ENCODE assay signal across 8 cellular contexts in the genomic region with DNA sequence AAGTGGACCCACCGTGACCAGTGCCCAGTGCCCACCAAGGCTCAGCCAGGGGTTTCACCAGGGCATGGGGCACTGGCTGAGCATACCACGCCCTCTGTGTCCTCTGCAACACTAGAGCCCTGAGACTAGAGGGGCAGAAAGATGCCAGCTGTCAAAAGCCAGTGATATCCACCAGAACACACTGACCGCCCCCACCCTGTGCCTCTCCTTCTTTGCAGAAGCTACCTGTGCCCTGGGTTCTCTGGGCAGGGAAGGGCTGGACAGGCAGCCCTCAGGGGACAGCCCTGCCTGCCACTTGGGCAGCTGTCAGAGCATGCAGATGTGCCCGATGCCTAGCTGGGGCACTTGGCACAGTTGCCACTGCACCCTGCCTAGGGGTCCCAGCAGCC. TPM values are rescaled to one million over a fixed set of nuclear protein-coding genes. Genes with fewer than 3 reads are reported as not detected.
A peak's percentile ranks its signal among the peaks of the same experiment; 100 is the strongest.
DNase-seq lines count a peak whose midpoint lies in the region; ATAC-seq and TF ChIP-seq lines count a peak whose summit lies in the region.

No MANE protein-coding gene starts in this region.

- intact Hi-C loops in Right ventricle myocardium superior (cut with DNase I) (loop anchor here (5.0 kb wide), 1 partner anchor 46 kb away; no protein-coding TSS in a partner anchor), head of caudate nucleus (cut with DNase I) (no loop called here)

- peaks cover 2% of the 10 kb centered on the region; the same call in 1 of the 2 replicates for H3K4me1 Mint-ChIP-seq in WTC11

- peaks cover 6% of the 10 kb centered on the region for H3K9me3 Mint-ChIP-seq in WTC11

- in situ Hi-C loops in ACHN (cut with HindIII; ENCODE audit: low pct_ligation_motif_present, low pct_unique_long_range_greater_than_20kb, low sequenced_read_pairs), result no loop called here

- POLR2A ChIA-PET in WTC11 (lab: Charles Lee), result no interaction called here

- DNase-seq in WTC11 (ENCODE audit: low spot score), result no peak
- DNase-seq in Right ventricle myocardium superior, result no peak
- DNase-seq in retinal pigment epithelial cell (ENCODE audit: low read depth), result no peak
- DNase-seq in NCI-H128 (lab: John Stamatoyannopoulos, UW; ENCODE audit: unreplicated experiment), result no peak
- DNase-seq in ACHN, result no peak
- no peak for DNase-seq in head of caudate nucleus
- DNase-seq in SW480 (ENCODE audit: low spot score), result no peak

- CTCF ChIA-PET in WTC11 (lab: Charles Lee), result interaction anchor here (0.6 to 3.0 kb wide), 28 partner anchors 9 to 276 kb away, joined by 3 to 22 read pairs (median 6); partner anchors contain the start of gene C10orf105

- TF ChIP-seq CTCF in WTC11 (IDR thresholded peaks at IDR 0.05), result no peak
- TF ChIP-seq CTCF in retinal pigment epithelial cell (conservative IDR thresholded peaks at IDR 0.05; ENCODE audit: low read depth, low read length), result no peak

- H3K36me3 Mint-ChIP-seq in WTC11, result 0 out of 2 replicates have a peak, but pooled peaks cover 2% of the 10 kb centered on the region

- H3K27me3 Mint-ChIP-seq in WTC11 (ENCODE audit: low read depth), result peaks cover 32% of the 10 kb centered on the region

- no peak overlapping the region for H3K27ac Mint-ChIP-seq in WTC11

- H3K4me3 ChIP-seq in retinal pigment epithelial cell (ENCODE audit: low read length), result peak overlapping the region; percentile 56

- peak overlapping the region; percentile 66 for H3K4me3 Mint-ChIP-seq in WTC11

- ATAC-seq in GM19023 (IDR thresholded peaks at IDR 0.05; ENCODE audit: unreplicated experiment) (peak; percentile 17), WTC11 (no peak), Right ventricle myocardium superior (ENCODE audit: poor library complexity) (peak; percentile 41)

TF ChIP-seq in WTC11, 78 proteins besides CTCF, POLR2A, EP300 and RAD21:
- TF ChIP-seq ZNF317 (CRISPR knock-in tag; IDR thresholded peaks at IDR 0.05; ENCODE audit: borderline replicate concordance, low read depth) (no peak), KAT7 (CRISPR knock-in tag; IDR thresholded peaks at IDR 0.05; ENCODE audit: borderline replicate concordance) (no peak)
- TF ChIP-seq, protein P1, sequence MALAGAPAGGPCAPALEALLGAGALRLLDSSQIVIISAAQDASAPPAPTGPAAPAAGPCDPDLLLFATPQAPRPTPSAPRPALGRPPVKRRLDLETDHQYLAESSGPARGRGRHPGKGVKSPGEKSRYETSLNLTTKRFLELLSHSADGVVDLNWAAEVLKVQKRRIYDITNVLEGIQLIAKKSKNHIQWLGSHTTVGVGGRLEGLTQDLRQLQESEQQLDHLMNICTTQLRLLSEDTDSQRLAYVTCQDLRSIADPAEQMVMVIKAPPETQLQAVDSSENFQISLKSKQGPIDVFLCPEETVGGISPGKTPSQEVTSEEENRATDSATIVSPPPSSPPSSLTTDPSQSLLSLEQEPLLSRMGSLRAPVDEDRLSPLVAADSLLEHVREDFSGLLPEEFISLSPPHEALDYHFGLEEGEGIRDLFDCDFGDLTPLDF (CRISPR knock-in tag; IDR thresholded peaks at IDR 0.05), result no peak

RNA-seq across cellular contexts. Expression of gene VSIR, which starts 0.5 kb away (rescaled TPM):
- total RNA-seq in WTC11 (2021) (0.74 to 1.3 TPM (median 0.78 TPM) in 3 replicates), Right ventricle myocardium superior (116 TPM)

RNA-seq across cellular contexts. Expression of gene C10orf105, which starts 53.2 kb away (rescaled TPM):
- total RNA-seq in WTC11 (2021) (0.48 to 0.99 TPM (median 0.85 TPM) in 3 replicates), Right ventricle myocardium superior (0.05 TPM)

Comparison
In these comparisons a context has a peak if more than half of its experiments do, and no peak if none do; other contexts are left out.
1. RNA of gene VSIR, which starts 0.5 kb away (total RNA-seq): 116 TPM in Right ventricle myocardium superior (single experiment); 0.74 to 1.3 TPM in WTC11; every median in the first group is over 10 times any median in the second.